Comparison of ENCODE assay signal across 8 cellular contexts in genomic region chr4:100895572-100896197, GRCh38.
DNase-seq lines count a peak whose midpoint lies in the region; ATAC-seq and TF ChIP-seq lines count a peak whose summit lies in the region.

No MANE protein-coding gene starts in this region.

- POLR2A ChIA-PET in RWPE1 (lab: Yijun Ruan, JAX; ENCODE audit: low non-redundant PET), result no interaction called here

- peak; percentile 90 for ATAC-seq in HG02885 (IDR thresholded peaks at IDR 0.05; ENCODE audit: poor library complexity, unreplicated experiment)
- ATAC-seq in left colon, result peak; percentile 95

- no peaks in the 10 kb centered on the region for H3K36me3 Mint-ChIP-seq in activated naive CD4-positive, alpha-beta T cell treated with anti-CD3 and anti-CD28 coated beads for 36 hours (ENCODE audit: low read depth)

- no peak overlapping the region for H3K27ac ChIP-seq in RWPE1

- no peak overlapping the region for H3K27ac Mint-ChIP-seq in activated naive CD4-positive, alpha-beta T cell treated with anti-CD3 and anti-CD28 coated beads for 36 hours

- DNase-seq in activated naive CD4-positive, alpha-beta T cell treated with anti-CD3 and anti-CD28 coated beads for 36 hours, result no peak
- no peak for DNase-seq in activated naive CD4-positive, alpha-beta T cell treated with anti-CD3 and anti-CD28 coated beads, Interleukin-2, amount 50 U/mL, for 16 hours
- DNase-seq in RWPE1 (ENCODE audit: low spot score) (peak; percentile 5), left colon (no peak), iPS-NIHi11 (ENCODE audit: low spot score) (no peak), HT-29 (ENCODE audit: low spot score) (no peak), NCI-H146 (lab: John Stamatoyannopoulos, UW) (no peak)

- TF ChIP-seq CTCF in RWPE1 (conservative IDR thresholded peaks at IDR 0.05; ENCODE audit: low read depth), result no peak

- peaks cover under 1% of the 10 kb centered on the region for H3K9me3 Mint-ChIP-seq in activated naive CD4-positive, alpha-beta T cell treated with anti-CD3 and anti-CD28 coated beads for 36 hours

- H3K4me3 Mint-ChIP-seq in activated naive CD4-positive, alpha-beta T cell treated with anti-CD3 and anti-CD28 coated beads for 36 hours, result peak overlapping the region; percentile 60

- H3K27me3 Mint-ChIP-seq in activated naive CD4-positive, alpha-beta T cell treated with anti-CD3 and anti-CD28 coated beads for 36 hours (ENCODE audit: low read depth), result peaks cover 2% of the 10 kb centered on the region

- CTCF ChIA-PET in activated naive CD4-positive, alpha-beta T cell treated with anti-CD3 and anti-CD28 coated beads for 36 hours (lab: Charles Lee), result interaction anchor here (0.9 kb wide), 1 partner anchor 68 kb away, joined by 3 read pairs; no protein-coding TSS in a partner anchor
- CTCF ChIA-PET in RWPE1 (lab: Yijun Ruan, JAX), result no interaction called here

- H3K4me1 Mint-ChIP-seq in activated naive CD4-positive, alpha-beta T cell treated with anti-CD3 and anti-CD28 coated beads for 36 hours (ENCODE audit: low read depth), result peaks cover 14% of the 10 kb centered on the region

- intact Hi-C loops in activated naive CD4-positive, alpha-beta T cell treated with anti-CD3 and anti-CD28 coated beads for 36 hours (cut with micrococcal nuclease), result loop anchor here (10.0 kb wide), 2 partner anchors 449 to 801 kb away; partner anchors contain the start of gene PPP3CA
- intact Hi-C loops in left colon (cut with DNase I, micrococcal nuclease), result no loop called here
